Comparison of ENCODE assay signal across 8 cellular contexts in genomic region chr19:17470204-17470841, GRCh38. TPM values are rescaled to one million over a fixed set of nuclear protein-coding genes. Genes with fewer than 3 reads are reported as not detected.
DNase-seq lines count a peak whose midpoint lies in the region; ATAC-seq and TF ChIP-seq lines count a peak whose summit lies in the region.

Gene SLC27A1, plus strand, starts transcription at chr19:17470524. Its CDS starts 17 bp downstream, at chr19:17470541.

- H3K4me3 Mint-ChIP-seq in natural killer cell, result peak within 1 kb of the TSS; percentile 98
- H3K4me3 Mint-ChIP-seq in stimulated activated naive B cell treated with anti-CD40 and anti-IgM and Interleukin-4, amounts not matched to agents 10 μg/mL and 1 μg/mL and 100 μg/mL, for 72 hours, result peak within 1 kb of the TSS; percentile 93 to 95

- no peaks in the 10 kb centered on the region for H3K79me2 ChIP-seq in Karpas-422 (ENCODE audit: low read length)

- H3K4me1 Mint-ChIP-seq in natural killer cell, result peaks cover 32 to 54% of the 10 kb centered on the region in 2 donors
- H3K4me1 Mint-ChIP-seq in stimulated activated naive B cell treated with anti-CD40 and anti-IgM and Interleukin-4, amounts not matched to agents 10 μg/mL and 1 μg/mL and 100 μg/mL, for 72 hours, result peaks cover 31 to 49% of the 10 kb centered on the region in 2 donors

- TF ChIP-seq CTCF in fibroblast of pulmonary artery (IDR thresholded peaks at IDR 0.05; ENCODE audit: low read length, missing control alignments) (no peak), natural killer cell (IDR thresholded peaks at IDR 0.05) (no peak)

- DNase-seq in DMS79 (lab: John Stamatoyannopoulos, UW) (peak; percentile 97), Karpas-422 (peak; percentile 99), RKO (ENCODE audit: low spot score) (peak; percentile 98), fibroblast of pulmonary artery (ENCODE audit: low read depth) (peak; percentile 99), natural killer cell (peak; percentile 87)
- DNase-seq in activated effector memory CD4-positive, alpha-beta T cell treated with anti-CD3 and anti-CD28 coated beads, Interleukin-2, amount 50 U/mL, for 16 hours, result peak; percentile 95
- peak; percentile 92 for DNase-seq in stimulated activated naive B cell treated with anti-CD40 and anti-IgM and Interleukin-4, amounts not matched to agents 10 μg/mL and 1 μg/mL and 100 μg/mL, for 72 hours

- H3K4me2 ChIP-seq in Karpas-422 (ENCODE audit: low read depth, low read length, poor library complexity, severe bottlenecking), result peak within 1 kb of the TSS; percentile 73

- no peaks in the 10 kb centered on the region for H3K27me3 Mint-ChIP-seq in natural killer cell (ENCODE audit: low read depth in 2 of 2)
- peaks cover 4 to 7% of the 10 kb centered on the region in 2 donors for H3K27me3 Mint-ChIP-seq in stimulated activated naive B cell treated with anti-CD40 and anti-IgM and Interleukin-4, amounts not matched to agents 10 μg/mL and 1 μg/mL and 100 μg/mL, for 72 hours

- H3K27ac Mint-ChIP-seq in natural killer cell, result peak within 1 kb of the TSS; percentile 90 to 96
- peak within 1 kb of the TSS; percentile 91 for H3K27ac Mint-ChIP-seq in stimulated activated naive B cell treated with anti-CD40 and anti-IgM and Interleukin-4, amounts not matched to agents 10 μg/mL and 1 μg/mL and 100 μg/mL, for 72 hours

- no peak within 1 kb of the TSS for H3K27ac ChIP-seq in Karpas-422 (ENCODE audit: low read length)

- H3K27me3 ChIP-seq in Karpas-422 (ENCODE audit: low read length), result no peaks in the 10 kb centered on the region

- H3K9me2 ChIP-seq in Karpas-422 (replicated peaks; ENCODE audit: insufficient read depth, low read length), result no peaks in the 10 kb centered on the region

- no peaks in the 10 kb centered on the region for H4K20me1 ChIP-seq in Karpas-422 (ENCODE audit: insufficient read depth, low read depth, low read length)

- H3K4me1 ChIP-seq in Karpas-422 (ENCODE audit: low read length), result peaks cover 20% of the 10 kb centered on the region

- no peaks in the 10 kb centered on the region for H3K36me3 Mint-ChIP-seq in natural killer cell
- no peaks in the 10 kb centered on the region for H3K36me3 Mint-ChIP-seq in stimulated activated naive B cell treated with anti-CD40 and anti-IgM and Interleukin-4, amounts not matched to agents 10 μg/mL and 1 μg/mL and 100 μg/mL, for 72 hours

- no peaks in the 10 kb centered on the region for H3K36me3 ChIP-seq in Karpas-422 (ENCODE audit: insufficient read depth, low read length)

- H3K9ac ChIP-seq in Karpas-422 (ENCODE audit: low read length), result peak within 1 kb of the TSS; percentile 82

- no peaks in the 10 kb centered on the region for H3K9me3 ChIP-seq in Karpas-422 (ENCODE audit: low read length)

- peak within 1 kb of the TSS; percentile 97 for H2AFZ ChIP-seq in Karpas-422 (ENCODE audit: low read length)

- H3K4me3 ChIP-seq in Karpas-422 (ENCODE audit: low read length) (peak within 1 kb of the TSS; percentile 88), fibroblast of pulmonary artery (replicated peaks; ENCODE audit: low read depth, low read length) (peak within 1 kb of the TSS; percentile 73)

- ATAC-seq in GM21737 (IDR thresholded peaks at IDR 0.05; ENCODE audit: unreplicated experiment) (peak; percentile 68), natural killer cell (peak; percentile 72 to 84 (median 77))
- ATAC-seq in stimulated activated naive B cell treated with anti-CD40 and anti-IgM and Interleukin-4, amounts not matched to agents 10 μg/mL and 1 μg/mL and 100 μg/mL, for 72 hours (replicated peaks), result peak; percentile 86 to 87

- H3K9me3 Mint-ChIP-seq in natural killer cell, result no peaks in the 10 kb centered on the region
- no peaks in the 10 kb centered on the region for H3K9me3 Mint-ChIP-seq in stimulated activated naive B cell treated with anti-CD40 and anti-IgM and Interleukin-4, amounts not matched to agents 10 μg/mL and 1 μg/mL and 100 μg/mL, for 72 hours

- intact Hi-C loops in natural killer cell (cut with micrococcal nuclease), result loop anchor here (2.0 kb wide), 1 partner anchor 18 kb away; no protein-coding TSS in a partner anchor

RNA-seq across cellular contexts. Expression of gene SLC27A1, which starts in this region (rescaled TPM):
- total RNA-seq in Karpas-422 (2014; rRNA removed; shearing (Covaris generic); ENCODE audit: low replicate concordance), result 4.0 and 4.8 TPM in 2 replicates
- 10 to 100 TPM; 12.9 to 26.2 (median 16.3) TPM for total RNA-seq in natural killer cell
